In the genomic region with DNA sequence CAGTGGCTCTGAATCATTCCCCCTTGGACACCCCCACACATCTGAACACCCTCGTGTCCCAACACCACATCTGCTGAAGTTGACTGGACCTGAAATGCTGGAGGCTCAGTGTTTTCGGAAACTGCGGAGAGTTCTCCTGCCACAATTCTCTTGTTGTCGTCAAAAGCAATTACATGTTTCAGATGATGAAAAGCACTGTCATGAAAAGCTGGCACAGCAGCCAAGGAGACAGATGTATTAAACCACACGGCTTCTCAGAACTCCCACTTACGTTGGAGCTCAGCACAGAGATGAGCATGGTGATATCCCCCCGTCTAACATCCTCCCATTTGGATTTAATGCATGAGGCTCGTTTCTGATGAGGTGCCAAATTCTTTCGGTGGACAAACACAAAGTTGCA, we compare ENCODE assay signal across 23 cellular contexts.
"Had no signal": no experiment of that assay in that cellular context is flagged by ENCODE, and none has a peak within 500 bp of the region (broad histone marks: within the 10 kb centered on the region; RNA-seq: fewer than 3 reads in every experiment).

No MANE protein-coding gene starts in this region.

- H3K27ac ChIP-seq: colonic mucosa, dorsolateral prefrontal cortex, esophagus squamous epithelium, lower lobe of right lung, right lobe of liver, stomach, suprapubic skin, tibial nerve, vagina had no signal

- H3K4me3 ChIP-seq: colonic mucosa, dorsolateral prefrontal cortex, esophagus squamous epithelium, lower lobe of right lung, mucosa of descending colon, right lobe of liver, stomach, suprapubic skin, tibial nerve, vagina had no signal

- ATAC-seq: activated CD8-positive, alpha-beta memory T cell treated with anti-CD3 and anti-CD28 coated beads, Interleukin-2, amount 10 ng/mL, durations not matched to agents 7 days and 5 days; effector memory CD8-positive, alpha-beta T cell; left lobe of liver; lower lobe of right lung; mucosa of descending colon; right lobe of liver had no signal

- DNase-seq: activated CD4-positive, alpha-beta memory T cell treated with anti-CD3 and anti-CD28 coated beads, Interleukin-2, amount 10 ng/mL, durations not matched to agents 7 days and 5 days; activated CD4-positive, alpha-beta T cell treated with anti-CD3 and anti-CD28 coated beads, Interleukin-2, amount 10 ng/mL, durations not matched to agents 24 days and 14 days; activated CD8-positive, alpha-beta memory T cell treated with anti-CD3 and anti-CD28 coated beads, Interleukin-2, amount 10 ng/mL, durations not matched to agents 7 days and 5 days; activated naive CD4-positive, alpha-beta T cell treated with Interleukin-2 at 50 U/mL for 16 hours; activated naive CD8-positive, alpha-beta T cell treated with anti-CD3 and anti-CD28 coated beads for 36 hours; amygdala; colonic mucosa; effector memory CD8-positive, alpha-beta T cell; esophagus squamous epithelium; lower lobe of right lung; mesendoderm; mucosa of descending colon; occipital lobe; right lobe of liver; small intestine; stimulated activated CD4-positive, alpha-beta T cell treated with anti-CD3 and anti-CD28 coated beads, Interleukin-2, amount 100 ng/mL, for 24 hours; stomach had no signal

- H3K9me3 ChIP-seq: colonic mucosa, esophagus squamous epithelium, lower lobe of right lung, mucosa of descending colon, right lobe of liver, stomach, suprapubic skin, tibial nerve, vagina had no signal

- H3K4me1 ChIP-seq: colonic mucosa, right lobe of liver had no signal

- H3K27me3 ChIP-seq: colonic mucosa, dorsolateral prefrontal cortex, esophagus squamous epithelium, right lobe of liver, stomach, suprapubic skin, tibial nerve, vagina had no signal

- FAIRE-seq: bronchial epithelial cell, small intestine had no signal

- H3K36me3 ChIP-seq: colonic mucosa, esophagus squamous epithelium, lower lobe of right lung, right lobe of liver, stomach, suprapubic skin, tibial nerve, vagina had no signal
